Comparison of ENCODE assay signal across 9 cellular contexts in the genomic region with DNA sequence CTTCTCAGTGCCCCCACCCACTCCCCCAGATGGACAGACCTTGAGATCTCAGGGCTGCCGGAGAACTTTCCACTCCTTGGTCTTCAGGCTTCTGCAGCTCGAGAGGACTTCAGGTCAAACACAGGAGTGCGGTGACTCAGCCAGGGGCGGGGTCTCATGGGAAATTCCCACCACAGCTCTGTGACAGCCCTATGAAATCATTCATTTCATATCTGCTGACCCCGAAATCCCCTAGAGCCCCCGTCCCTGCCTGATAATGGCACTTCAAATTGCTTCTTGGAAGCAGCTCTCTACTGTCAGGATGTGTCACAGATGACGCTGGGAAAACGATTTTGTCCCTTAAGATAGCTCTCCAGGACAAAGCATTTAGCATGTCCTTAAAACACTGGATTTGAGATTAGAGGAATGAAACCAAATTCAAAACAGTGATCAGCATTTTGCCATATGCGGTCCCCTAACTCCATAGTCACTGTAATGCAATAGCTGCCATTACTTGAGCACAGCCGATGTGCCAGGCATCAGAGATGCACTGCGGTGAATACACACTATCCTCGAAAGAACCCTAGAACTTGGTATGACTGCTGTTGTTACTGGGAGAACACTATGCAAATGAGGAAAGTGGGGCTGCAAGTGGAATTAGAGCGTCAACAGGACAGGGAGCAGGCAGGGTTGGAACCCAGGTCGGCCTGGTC. TPM values are rescaled to one million over a fixed set of nuclear protein-coding genes. Genes with fewer than 3 reads are reported as not detected.
DNase-seq lines count a peak whose midpoint lies in the region; TF ChIP-seq lines count a peak whose summit lies in the region.
"Had no signal": no experiment of that assay in that cellular context is flagged by ENCODE, and none has a peak within 500 bp of the region (broad histone marks: within the 10 kb centered on the region; RNA-seq: fewer than 3 reads in every experiment).

A gene (minus strand): TSS at position 95 of the 692 bp plus-strand sequence. CDS start 845 bp downstream, outside the sequence.

- peak; percentile 76 for DNase-seq in GM10248 (ENCODE audit: extremely low spot score)
- peak; percentile 62 for DNase-seq in amniotic epithelial cell (ENCODE audit: low read depth)
- no peak for DNase-seq in osteocyte (ENCODE audit: extremely low spot score, unreplicated experiment)
- no peak for DNase-seq in SIG-M5 treated with dmso at 0.1 percent for 504 hours (lab: John Stamatoyannopoulos, UW; ENCODE audit: unreplicated experiment)
- DNase-seq in DMS 273 treated with DMSO at 0.1 percent for 48 hours (lab: John Stamatoyannopoulos, UW), result no peak
- DNase-seq in NCI-H748 treated with DMSO at 0.1 percent for 48 hours (lab: John Stamatoyannopoulos, UW), result no peak
- DNase-seq in NCI-H446 (lab: John Stamatoyannopoulos, UW), result no peak

- H3K4me1 Mint-ChIP-seq in T-helper 1 cell treated with Interleukin-12 subunit alpha and Interleukin-12 subunit beta and Interleukin-4 antibody, amounts not matched to agents 30 μg/mL and 1 μg/mL, for 36 hours (ENCODE audit: low read depth), result peaks cover 28% of the 10 kb centered on the region
- H3K4me1 Mint-ChIP-seq in osteocyte (ENCODE audit: unreplicated experiment), result peaks cover 22% of the 10 kb centered on the region

- POLR2A ChIA-PET in GM10248 (lab: Yijun Ruan, JAX), result interaction anchor here (0.6 kb wide), 1 partner anchor 8 kb away, joined by 3 read pairs; no protein-coding TSS in a partner anchor

- TF ChIP-seq CTCF in GM10248 (IDR thresholded peaks at IDR 0.05; ENCODE audit: control extremely low read depth, extremely low read depth, low read depth, missing control alignments) (no peak), osteocyte (IDR thresholded peaks at IDR 0.05) (no peak)

- peak within 1 kb of the TSS; percentile 72 for H3K27ac Mint-ChIP-seq in T-helper 1 cell treated with Interleukin-12 subunit alpha and Interleukin-12 subunit beta and Interleukin-4 antibody, amounts not matched to agents 30 μg/mL and 1 μg/mL, for 36 hours
- no peak within 1 kb of the TSS for H3K27ac Mint-ChIP-seq in osteocyte (ENCODE audit: unreplicated experiment)

- no peaks in the 10 kb centered on the region for H3K9me3 Mint-ChIP-seq in T-helper 1 cell treated with Interleukin-12 subunit alpha and Interleukin-12 subunit beta and Interleukin-4 antibody, amounts not matched to agents 30 μg/mL and 1 μg/mL, for 36 hours
- no peaks in the 10 kb centered on the region for H3K9me3 Mint-ChIP-seq in osteocyte (ENCODE audit: unreplicated experiment)

- peaks cover 25% of the 10 kb centered on the region for H3K27me3 Mint-ChIP-seq in T-helper 1 cell treated with Interleukin-12 subunit alpha and Interleukin-12 subunit beta and Interleukin-4 antibody, amounts not matched to agents 30 μg/mL and 1 μg/mL, for 36 hours (ENCODE audit: low read depth)
- peaks cover 62% of the 10 kb centered on the region for H3K27me3 Mint-ChIP-seq in osteocyte (ENCODE audit: unreplicated experiment)

- H3K4me3 Mint-ChIP-seq in T-helper 1 cell treated with Interleukin-12 subunit alpha and Interleukin-12 subunit beta and Interleukin-4 antibody, amounts not matched to agents 30 μg/mL and 1 μg/mL, for 36 hours, result peak within 1 kb of the TSS; percentile 83
- peak within 1 kb of the TSS; percentile 58 for H3K4me3 Mint-ChIP-seq in osteocyte (ENCODE audit: unreplicated experiment)

- CTCF ChIA-PET in GM10248 (lab: Yijun Ruan, JAX), result interaction anchor here (0.7 to 1.7 kb wide), 8 partner anchors 8 to 273 kb away, joined by 3 to 5 read pairs (median 3); no protein-coding TSS in a partner anchor

- H3K36me3 Mint-ChIP-seq in T-helper 1 cell treated with Interleukin-12 subunit alpha and Interleukin-12 subunit beta and Interleukin-4 antibody, amounts not matched to agents 30 μg/mL and 1 μg/mL, for 36 hours (ENCODE audit: low read depth), result peaks cover under 1% of the 10 kb centered on the region
- H3K36me3 Mint-ChIP-seq in osteocyte (ENCODE audit: unreplicated experiment), result no peaks in the 10 kb centered on the region

RNA-seq across cellular contexts. Expression of the gene that starts here (rescaled TPM):
- total RNA-seq in osteocyte, result not detected in 2 replicates
- total RNA-seq: fibroblast of lung had no signal

Comparison
In these comparisons a context has a peak if more than half of its experiments do, and no peak if none do; other contexts are left out.
1. DNase-seq: peak in GM10248 (single experiment) and amniotic epithelial cell (single experiment); none in osteocyte (single experiment), SIG-M5 treated with dmso at 0.1 percent for 504 hours (single experiment), DMS 273 treated with DMSO at 0.1 percent for 48 hours (single experiment), NCI-H748 treated with DMSO at 0.1 percent for 48 hours (single experiment) and NCI-H446 (0 of 2).